In the genomic region with DNA sequence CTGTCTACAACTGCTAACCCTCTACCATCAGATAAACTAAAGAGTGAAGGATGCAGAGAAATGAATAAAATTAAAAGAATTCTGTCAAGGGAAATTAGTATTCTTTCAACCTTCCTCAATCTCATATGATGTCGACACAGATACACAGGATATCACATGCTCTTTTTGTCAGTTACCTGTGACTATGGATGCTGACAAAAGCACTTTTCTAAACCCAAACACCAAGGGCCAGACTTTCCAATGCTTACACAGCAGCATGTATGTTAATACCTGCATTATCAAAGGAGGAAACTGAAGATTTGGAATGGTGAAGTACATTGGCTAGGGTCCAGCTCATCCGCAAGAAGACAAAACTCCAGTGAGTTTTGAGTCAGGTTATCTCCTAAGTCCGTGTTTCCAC, we compare ENCODE assay signal across 11 cellular contexts.
DNase-seq lines count a peak whose midpoint lies in the region; ATAC-seq and TF ChIP-seq lines count a peak whose summit lies in the region.
"Had no signal": no experiment of that assay in that cellular context is flagged by ENCODE, and none has a peak within 500 bp of the region (broad histone marks: within the 10 kb centered on the region; RNA-seq: fewer than 3 reads in every experiment).

No MANE protein-coding gene starts in this region.

- no peak overlapping the region for H3K4me2 ChIP-seq in IMR-90 (ENCODE audit: low read depth, low read length)
- no peak overlapping the region for H3K4me2 ChIP-seq in trophoblast cell (ENCODE audit: low read length)
- H3K4me2 ChIP-seq: A549 had no signal

- H3K9ac ChIP-seq in IMR-90 (ENCODE audit: low read depth, low read length), result no peak overlapping the region
- no peak overlapping the region for H3K9ac ChIP-seq in trophoblast cell (ENCODE audit: low read length)

- WGBS in IMR-90 (ENCODE audit: extremely low coverage in 2 of 2, insufficient read length in 1 of 2), 2 experiments, result no CpG with 5 or more reads among the region's 3 CpGs
- no CpG with 5 or more reads among the region's 3 CpGs for WGBS in trophoblast cell (ENCODE audit: extremely low coverage, insufficient coverage, insufficient read length)

- no peak overlapping the region; the same call in 1 of the 2 replicates for H3K18ac ChIP-seq in IMR-90 (ENCODE audit: low read depth, low read length)
- H3K18ac ChIP-seq in trophoblast cell (ENCODE audit: low read length), result no peak overlapping the region

- H3K56ac ChIP-seq in IMR-90 (ENCODE audit: extremely low read depth, insufficient read depth, low read length), result no peak overlapping the region

- no peak for TF ChIP-seq RAD21 in IMR-90 (IDR thresholded peaks at IDR 0.05; ENCODE audit: low read length)

- CTCF ChIA-PET in IMR-90 (lab: Yijun Ruan, JAX), result no interaction called here

- no peak overlapping the region for H2BK12ac ChIP-seq in trophoblast cell (ENCODE audit: low read length)

- in situ Hi-C loops in IMR-90 (cut with MboI; ENCODE audit: low sequenced_read_pairs), result no loop called here

- H4K91ac ChIP-seq in IMR-90 (ENCODE audit: insufficient read depth, low read depth, low read length) (no peak overlapping the region), trophoblast cell (ENCODE audit: low read depth, low read length) (no peak overlapping the region)

- H4K5ac ChIP-seq in IMR-90 (ENCODE audit: low read depth, low read length), result no peak overlapping the region

- DNase-seq in DMS153 treated with DMSO at 0.1 percent for 48 hours (lab: John Stamatoyannopoulos, UW; ENCODE audit: unreplicated experiment) (peak; percentile 56), IMR-90 (no peak), NCI-H345 treated with DMSO at 0.1 percent for 48 hours (lab: John Stamatoyannopoulos, UW; ENCODE audit: unreplicated experiment) (peak; percentile 9), trophoblast cell (peak; percentile 3 to 55), OCI-M2 (lab: John Stamatoyannopoulos, UW; ENCODE audit: unreplicated experiment) (no peak), HUDEP-2 (lab: John Stamatoyannopoulos, UW; ENCODE audit: unreplicated experiment in 76 of 76) (no peak)
- DNase-seq: Caco-2; CD8-positive, alpha-beta T cell; GOT3; H9 had no signal

- H3K9me1 ChIP-seq in IMR-90 (ENCODE audit: insufficient read depth, low read length), result peaks cover 5% of the 10 kb centered on the region; the same call in 1 of the 2 replicates

- no peak overlapping the region for H2BK20ac ChIP-seq in IMR-90 (ENCODE audit: low read depth, low read length)

- H3K4ac ChIP-seq in IMR-90 (ENCODE audit: low read depth, low read length) (no peak overlapping the region), trophoblast cell (ENCODE audit: low read depth, low read length) (no peak overlapping the region)

- POLR2A ChIA-PET in IMR-90 (lab: Charles Lee; ENCODE audit: unreplicated experiment), result no interaction called here

- dilution Hi-C loops in IMR-90 (cut with HindIII; ENCODE audit: low sequenced_read_pairs, unreplicated experiment), result no loop called here

- BruUV-seq in IMR-90 (replicated peaks; lab: Mats Ljungman, UMichigan), result no TSS peak

- H4K8ac ChIP-seq in IMR-90 (ENCODE audit: low read depth in 2 of 2, low read length in 2 of 2) (no peak overlapping the region), trophoblast cell (ENCODE audit: low read depth, low read length) (no peak overlapping the region)

- H3K4me1 ChIP-seq in IMR-90 (ENCODE audit: control insufficient read depth, insufficient read depth, low read length), result peaks cover 4% of the 10 kb centered on the region
- H3K4me1 ChIP-seq in trophoblast cell (ENCODE audit: control insufficient read depth in 1 of 2, insufficient read depth in 2 of 2, low read length in 2 of 2), result peaks cover 0 to 2% of the 10 kb centered on the region in 2 experiments
- H3K4me1 ChIP-seq: A549 had no signal

- H2AFZ ChIP-seq in IMR-90 (replicated peaks; ENCODE audit: low read length, poor library complexity) (no peak overlapping the region), trophoblast cell (ENCODE audit: insufficient read depth, low read length, poor library complexity) (no peak overlapping the region)

- H4K12ac ChIP-seq in trophoblast cell (ENCODE audit: low read depth, low read length), result no peak overlapping the region

- no peak overlapping the region for H2AK5ac ChIP-seq in IMR-90 (ENCODE audit: low read depth, low read length)
- no peak overlapping the region for H2AK5ac ChIP-seq in trophoblast cell (ENCODE audit: low read length)

- no peaks in the 10 kb centered on the region for H3K27me3 ChIP-seq in IMR-90 (ENCODE audit: control insufficient read depth, insufficient read depth, low read length)
- H3K27me3 ChIP-seq in trophoblast cell (ENCODE audit: insufficient read depth, low read length), result no peaks in the 10 kb centered on the region

- no peaks in the 10 kb centered on the region for H3K36me3 ChIP-seq in IMR-90 (ENCODE audit: control insufficient read depth, insufficient read depth, low read length)
- no peaks in the 10 kb centered on the region for H3K36me3 ChIP-seq in trophoblast cell (ENCODE audit: control insufficient read depth in 1 of 2, insufficient read depth in 2 of 2, low read length in 2 of 2)

- intact Hi-C loops in IMR-90 (cut with micrococcal nuclease), result no loop called here

- peak overlapping the region; percentile 61; the same call in 2 of the 3 replicates for H2BK15ac ChIP-seq in IMR-90 (ENCODE audit: low read depth, low read length)

- H3K79me2 ChIP-seq in trophoblast cell (ENCODE audit: control insufficient read depth, insufficient read depth, low read length, poor library complexity), result no peaks in the 10 kb centered on the region

- H3K14ac ChIP-seq in IMR-90 (replicated peaks; ENCODE audit: low read depth, low read length), result no peak overlapping the region
- H3K14ac ChIP-seq in trophoblast cell (ENCODE audit: low read length), result no peak overlapping the region

- H3K79me1 ChIP-seq in IMR-90 (ENCODE audit: low read depth in 1 of 2, low read length in 2 of 2) (peaks cover 5 to 9% of the 10 kb centered on the region in 2 experiments; a peak in 3 of 4 replicates), trophoblast cell (ENCODE audit: low read length) (peaks cover 2% of the 10 kb centered on the region)

- H3K9me3 ChIP-seq in IMR-90 (ENCODE audit: control insufficient read depth, insufficient read depth, low read length), result no peaks in the 10 kb centered on the region
- no peaks in the 10 kb centered on the region for H3K9me3 ChIP-seq in trophoblast cell (ENCODE audit: insufficient read depth, low read depth, low read length)
- H3K9me3 ChIP-seq: A549, Caco-2 had no signal

- no peak overlapping the region for H3K27ac ChIP-seq in IMR-90 (ENCODE audit: insufficient read depth, low read length)
- H3K27ac ChIP-seq in trophoblast cell (ENCODE audit: low read depth, low read length), result no peak overlapping the region
- H3K27ac ChIP-seq: A549 had no signal

- no peaks in the 10 kb centered on the region for H4K20me1 ChIP-seq in IMR-90 (ENCODE audit: insufficient read depth, low read length)

- H2AK9ac ChIP-seq in IMR-90 (replicated peaks; ENCODE audit: low read depth, low read length, poor library complexity), result no peak overlapping the region

- H3K4me3 ChIP-seq in IMR-90 (ENCODE audit: insufficient read depth, low read depth, low read length), result no peak overlapping the region
- no peak overlapping the region for H3K4me3 ChIP-seq in trophoblast cell (ENCODE audit: low read depth, low read length)
- H3K4me3 ChIP-seq: A549 had no signal

- TF ChIP-seq CTCF in IMR-90 (conservative IDR thresholded peaks at IDR 0.05; ENCODE audit: low read depth, low read length), result no peak

- no peak for ATAC-seq in IMR-90 (ENCODE audit: low read depth)
- ATAC-seq: A549; CD8-positive, alpha-beta T cell had no signal

- no peak for TF ChIP-seq POLR2A in IMR-90 (IDR thresholded peaks at IDR 0.05; ENCODE audit: low read depth, low read length)

- H2BK120ac ChIP-seq in IMR-90 (ENCODE audit: low read depth, low read length), result peak overlapping the region; percentile 41; the same call in 1 of the 2 replicates
- H2BK120ac ChIP-seq in trophoblast cell (ENCODE audit: insufficient read depth, low read length, poor library complexity), result no peak overlapping the region

- no peak overlapping the region for H3K23ac ChIP-seq in IMR-90 (ENCODE audit: low read depth, low read length)
- H3K23ac ChIP-seq in trophoblast cell (ENCODE audit: low read length), result no peak overlapping the region

- H2BK5ac ChIP-seq in IMR-90 (ENCODE audit: low read depth, low read length, poor library complexity, severe bottlenecking), result no peak overlapping the region
- no peak overlapping the region for H2BK5ac ChIP-seq in trophoblast cell (ENCODE audit: low read depth, low read length, poor library complexity)

TF ChIP-seq in IMR-90, 13 proteins besides CTCF, POLR2A, EP300 and RAD21:
- no peak for TF ChIP-seq ELK1 (IDR thresholded peaks at IDR 0.05; ENCODE audit: borderline replicate concordance, low read depth, low read length)
- TF ChIP-seq, protein P1, sequence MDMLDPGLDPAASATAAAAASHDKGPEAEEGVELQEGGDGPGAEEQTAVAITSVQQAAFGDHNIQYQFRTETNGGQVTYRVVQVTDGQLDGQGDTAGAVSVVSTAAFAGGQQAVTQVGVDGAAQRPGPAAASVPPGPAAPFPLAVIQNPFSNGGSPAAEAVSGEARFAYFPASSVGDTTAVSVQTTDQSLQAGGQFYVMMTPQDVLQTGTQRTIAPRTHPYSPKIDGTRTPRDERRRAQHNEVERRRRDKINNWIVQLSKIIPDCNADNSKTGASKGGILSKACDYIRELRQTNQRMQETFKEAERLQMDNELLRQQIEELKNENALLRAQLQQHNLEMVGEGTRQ (IDR thresholded peaks at IDR 0.05; ENCODE audit: low read depth, low read length), result no peak
- TF ChIP-seq SMC3 (IDR thresholded peaks at IDR 0.05; ENCODE audit: low read depth, low read length), result no peak
- TF ChIP-seq FOS (IDR thresholded peaks at IDR 0.05; ENCODE audit: low read depth, low read length), result no peak
- TF ChIP-seq MAFK (IDR thresholded peaks at IDR 0.05; ENCODE audit: low read depth, low read length), result peak; percentile 92
- no peak for TF ChIP-seq RFX5 (IDR thresholded peaks at IDR 0.05; ENCODE audit: low read depth, low read length)
- TF ChIP-seq BHLHE40 (IDR thresholded peaks at IDR 0.05; ENCODE audit: low read depth, low read length), result no peak

Comparison
In these comparisons a context has a peak if more than half of its experiments do, and no peak if none do; other contexts are left out.
1. DNase-seq: peak in DMS153 treated with DMSO at 0.1 percent for 48 hours (single experiment), NCI-H345 treated with DMSO at 0.1 percent for 48 hours (single experiment) and trophoblast cell (2 of 2); none in IMR-90 (single experiment), OCI-M2 (single experiment) and HUDEP-2 (0 of 76).